In genomic region chr20:33657704-33658095, GRCh38 we compare ENCODE assay signal across 1 cellular context.
TF ChIP-seq lines count a peak whose summit lies in the region.

No MANE protein-coding gene starts in this region.

TF ChIP-seq in HEK293, 187 proteins besides CTCF, POLR2A, EP300 and RAD21:
- TF ChIP-seq RBAK (tag by site-specific recombination; IDR thresholded peaks at IDR 0.05) = no peak
- TF ChIP-seq ZBTB20 (tag by site-specific recombination; IDR thresholded peaks at IDR 0.05) = peak; percentile 26; the same call in 1 of the 2 replicates
- TF ChIP-seq ZNF112 (tag by site-specific recombination; IDR thresholded peaks at IDR 0.05) = no peak
